In the genomic region with DNA sequence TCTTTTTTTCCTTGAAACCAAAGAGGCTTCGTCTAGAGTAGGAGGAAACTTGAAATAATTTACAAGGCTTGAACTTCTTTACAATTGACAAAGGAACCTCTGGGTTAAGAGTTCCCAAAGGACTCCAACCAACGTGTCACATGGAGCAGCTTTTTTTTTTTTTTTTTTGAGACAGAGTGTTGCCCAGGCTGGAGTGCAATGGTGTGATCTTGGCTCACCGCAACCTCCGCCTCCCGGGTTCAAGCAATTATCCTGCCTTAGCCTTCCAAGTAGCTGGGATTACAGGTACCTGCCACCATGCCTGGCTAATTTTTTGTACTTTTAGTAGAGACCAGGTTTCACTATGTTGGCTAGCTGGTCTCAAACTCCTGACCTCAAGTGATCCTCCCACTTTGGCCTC, we compare ENCODE assay signal across 12 cellular contexts. TPM values are rescaled to one million over a fixed set of nuclear protein-coding genes. Genes with fewer than 3 reads are reported as not detected.
DNase-seq lines count a peak whose midpoint lies in the region; ATAC-seq, FAIRE-seq and TF ChIP-seq lines count a peak whose summit lies in the region.
"Not testable (repeated sequence)": the region's sequence is repeated elsewhere in the genome, so short reads cannot be mapped to it uniquely, and the experiment has no call there.
"Had no signal": no experiment of that assay in that cellular context is flagged by ENCODE, and none has a peak within 500 bp of the region (broad histone marks: within the 10 kb centered on the region; RNA-seq: fewer than 3 reads in every experiment).

No MANE protein-coding gene starts in this region.

- not testable (repeated sequence) for FAIRE-seq in K562 (lab: Jason Lieb, UNC)

- CTCF ChIA-PET in HEK293 (lab: Yijun Ruan, JAX): interaction anchor here (0.7 to 1.5 kb wide), 5 partner anchors 12 to 78 kb away, joined by 3 to 5 read pairs (median 4); no protein-coding TSS in a partner anchor
- CTCF ChIA-PET in K562 (lab: Yijun Ruan, JAX; ENCODE audit: low intra/inter-chr PET ratio): not testable (repeated sequence)

- WGBS in K562 (ENCODE audit: insufficient coverage, low coverage, missing lambda C conversion rate): 5% methylated on average over 5 of the region's 5 CpGs
- 77% methylated on average over 5 of the region's 5 CpGs for WGBS in hepatocyte (ENCODE audit: low lambda C conversion rate, missing lambda C conversion rate)

- H4K20me1 ChIP-seq in BLaER1 treated with 17β-estradiol and CSF1 and Interleukin-3, amounts not matched to agents 10 nM and 100 nM; K562 (replicated peaks; ENCODE audit: control insufficient read depth, insufficient read depth, low read length); hepatocyte (ENCODE audit: insufficient read depth, poor library complexity, severe bottlenecking): not testable (repeated sequence)

- TF ChIP-seq EP300 in K562 (IDR thresholded peaks at IDR 0.05; ENCODE audit: low read length): not testable (repeated sequence)

- peak; percentile 41 for DNase-seq in SK-MEL-5 (ENCODE audit: low read depth, low spot score)
- DNase-seq in K562 (ENCODE audit: extremely low read depth in 1 of 4, low spot score in 3 of 4); hepatocyte (ENCODE audit: low spot score): not testable (repeated sequence)

- peak overlapping the region in 8 of 11 experiments; percentile 32 to 96 (median 60); a peak in 14 of 22 replicates for H3K4me2 ChIP-seq in BLaER1 treated with 17β-estradiol and CSF1 and Interleukin-3, amounts not matched to agents 10 nM and 100 nM
- H3K4me2 ChIP-seq in K562 (ENCODE audit: insufficient read depth, low read length); hepatocyte: not testable (repeated sequence)

- POLR2A ChIA-PET in HEK293 (lab: Yijun Ruan, JAX) (interaction anchor here (0.6 to 1.7 kb wide), 3 partner anchors 24 to 227 kb away, joined by 3 to 7 read pairs (median 4); a partner anchor contains a TSS), K562 (lab: Yijun Ruan, JAX) (interaction anchor here (0.6 to 1.9 kb wide), 4 partner anchors 10 to 47 kb away, joined by 3 to 8 read pairs (median 3); no protein-coding TSS in a partner anchor)

- not testable (repeated sequence) for TF ChIP-seq CTCF in HEK293 (tag by site-specific recombination; IDR thresholded peaks at IDR 0.05); K562 (IDR thresholded peaks at IDR 0.05 in 2 of 3, conservative IDR thresholded peaks at IDR 0.05 in 1 of 3; ENCODE audit: insufficient read depth in 2 of 3, low read depth in 1 of 3, low read length in 3 of 3); hepatocyte (IDR thresholded peaks at IDR 0.05; ENCODE audit: poor library complexity)

- not testable (repeated sequence) for H3K9me2 ChIP-seq in hepatocyte (replicated peaks; ENCODE audit: insufficient read depth)

- TF ChIP-seq POLR2A in K562 (conservative IDR thresholded peaks at IDR 0.05): not testable (repeated sequence)

- not testable (repeated sequence) for ATAC-seq in K562

- peaks cover 36 to 92% (median 84%) of the 10 kb centered on the region in 10 experiments for H3K4me1 ChIP-seq in BLaER1 treated with 17β-estradiol and CSF1 and Interleukin-3, amounts not matched to agents 10 nM and 100 nM
- peaks cover 24% of the 10 kb centered on the region for H3K4me1 ChIP-seq in HEK293 (ENCODE audit: control insufficient read depth, insufficient read depth, low read length)
- peaks cover 0 to 15% of the 10 kb centered on the region in 2 experiments; a peak in 3 of 5 replicates for H3K4me1 ChIP-seq in K562 (replicated peaks in 1 of 2; ENCODE audit: control insufficient read depth in 2 of 2, insufficient read depth in 2 of 2, low read length in 2 of 2)
- peaks cover 25% of the 10 kb centered on the region for H3K4me1 ChIP-seq in hepatocyte (ENCODE audit: insufficient read depth)

- H3K79me2 ChIP-seq in K562 (ENCODE audit: control insufficient read depth, insufficient read depth, low read length); hepatocyte: not testable (repeated sequence)

- not testable (repeated sequence) for BruUV-seq in K562 (replicated peaks; lab: Mats Ljungman, UMichigan)

- H3K27me3 ChIP-seq in BLaER1 treated with 17β-estradiol and CSF1 and Interleukin-3, amounts not matched to agents 10 nM and 100 nM; hepatocyte: not testable (repeated sequence)
- H3K27me3 ChIP-seq in K562 (ENCODE audit: control insufficient read depth in 2 of 2, insufficient read depth in 2 of 2, low read length in 2 of 2): peaks cover 48 to 51% of the 10 kb centered on the region in 2 experiments

- not testable (repeated sequence) for H3K9ac ChIP-seq in BLaER1 treated with 17β-estradiol and CSF1 and Interleukin-3, amounts not matched to agents 10 nM and 100 nM; K562 (ENCODE audit: insufficient read depth in 1 of 2, low read depth in 2 of 2, low read length in 2 of 2)

- H3K27ac ChIP-seq in BLaER1 treated with 17β-estradiol and CSF1 and Interleukin-3, amounts not matched to agents 10 nM and 100 nM; HEK293 (ENCODE audit: extremely low read depth, low read depth, low read length); K562 (ENCODE audit: extremely low read depth, low read depth, low read length): not testable (repeated sequence)
- H3K27ac ChIP-seq in hepatocyte: peak overlapping the region; percentile 36

- not testable (repeated sequence) for H3K9me1 ChIP-seq in K562 (ENCODE audit: control insufficient read depth, insufficient read depth, low read length)

- not testable (repeated sequence) for H3K36me3 ChIP-seq in BLaER1 treated with 17β-estradiol and CSF1 and Interleukin-3, amounts not matched to agents 10 nM and 100 nM; HEK293 (ENCODE audit: control insufficient read depth in 2 of 2, insufficient read depth in 1 of 2, low read length in 2 of 2); K562 (ENCODE audit: control insufficient read depth, insufficient read depth, low read length); hepatocyte (replicated peaks; ENCODE audit: insufficient read depth, low read depth)

- intact Hi-C loops in K562 (cut with micrococcal nuclease): not testable (repeated sequence)

- in situ Hi-C loops in SK-MEL-5 (cut with HindIII; ENCODE audit: low pct_unique_long_range_greater_than_20kb, low sequenced_read_pairs); K562 (cut with MboI): not testable (repeated sequence)

- H2AFZ ChIP-seq in K562 (ENCODE audit: low read depth, low read length); hepatocyte: not testable (repeated sequence)

- not testable (repeated sequence) for H3K4me3 ChIP-seq in BLaER1 treated with 17β-estradiol and CSF1 and Interleukin-3, amounts not matched to agents 10 nM and 100 nM; HEK293 (ENCODE audit: low read depth, low read length); K562; hepatocyte

- H3K9me3 ChIP-seq in BLaER1 treated with 17β-estradiol and CSF1 and Interleukin-3, amounts not matched to agents 10 nM and 100 nM (replicated peaks in 1 of 11); HEK293 (ENCODE audit: control insufficient read depth, insufficient read depth, low read depth, low read length); K562 (replicated peaks; ENCODE audit: control insufficient read depth, insufficient read depth, low read depth, low read length); hepatocyte (ENCODE audit: low read depth): not testable (repeated sequence)

- not testable (repeated sequence) for TF ChIP-seq RAD21 in K562 (CRISPR knock-in tag; conservative IDR thresholded peaks at IDR 0.05 in 1 of 2, IDR thresholded peaks at IDR 0.05 in 1 of 2)

RNA-seq across cellular contexts. Expression of a gene that starts 24.0 kb away (rescaled TPM):
- 65.0 and 68.0 TPM in 2 replicates for total RNA-seq in SK-MEL-5 (2014; rRNA removed; shearing (Covaris generic))
- polyA plus RNA-seq in SK-MEL-5 (2015; cell fraction: cytosol; rRNA removed): 182 and 191 TPM in 2 replicates
- 45.7 and 54.2 TPM in 2 replicates for polyA plus RNA-seq in SK-MEL-5 (2015; cell fraction: nucleus; rRNA removed)
- total RNA-seq in K562 (2011; cell fraction: chromatin; rRNA removed; ENCODE audit: low replicate concordance): 2.3 and 8.5 TPM in 2 replicates
- total RNA-seq in K562 (2011; cell fraction: nucleolus; rRNA removed): 6.4 and 8.2 TPM in 2 replicates
- total RNA-seq in K562 (2011; cell fraction: nucleoplasm; rRNA removed): 5.9 and 9.0 TPM in 2 replicates
- total RNA-seq in K562 (2014; rRNA removed) (5.1 and 5.6 TPM in 2 replicates), K562 (2014; rRNA removed; fragmentation: Illumina TruSeq; extraction: Trizol) (2.5 and 3.3 TPM in 2 replicates), K562 (2015; rRNA removed; fragmentation: Illumina TruSeq; extraction: Trizol) (2.1 TPM in 2 replicates), K562 (2021) (7.3 and 8.1 TPM in 2 replicates), hepatocyte (246 TPM in 2 replicates)
- polyA plus RNA-seq in K562 (2011; rRNA removed) (7.6 and 9.2 TPM in 2 replicates), K562 (2014; fragmentation: Illumina TruSeq; extraction: Trizol) (5.8 and 7.7 TPM in 2 replicates), K562 (2014; fragmentation: Nextera tagmentation; extraction: Ambion mirVana) (under 1 TPM; 0.25 to 0.49 TPM), K562 (2014; rRNA removed) (5.9 and 7.0 TPM in 2 replicates), hepatocyte (318 and 344 TPM in 2 replicates)
- polyA plus RNA-seq in K562 (2011; cell fraction: cytosol; rRNA removed): 10.9 and 18.9 TPM in 2 replicates
- polyA plus RNA-seq in K562 (2011; cell fraction: nucleus; rRNA removed): 9.1 and 12.7 TPM in 2 replicates
- 8.9 and 18.7 TPM in 2 replicates for polyA plus RNA-seq in K562 (2012)
- polyA minus RNA-seq in K562 (2011; rRNA and poly(A)+ RNA removed): 2.5 and 3.7 TPM in 2 replicates
- polyA minus RNA-seq in K562 (2011; cell fraction: cytosol; rRNA and poly(A)+ RNA removed): 3.7 and 5.2 TPM in 2 replicates
- 3.1 and 4.0 TPM in 2 replicates for polyA minus RNA-seq in K562 (2011; cell fraction: nucleus; rRNA and poly(A)+ RNA removed)

RNA-seq across cellular contexts. Expression of a gene that starts 43.2 kb away (rescaled TPM):
- not detected in 2 replicates for total RNA-seq in SK-MEL-5 (2014; rRNA removed; shearing (Covaris generic))
- polyA plus RNA-seq in SK-MEL-5 (2015; cell fraction: cytosol; rRNA removed): not detected in 2 replicates
- 0.11 TPM in 1 of 2 replicates, not detected in the other for polyA plus RNA-seq in SK-MEL-5 (2015; cell fraction: nucleus; rRNA removed)
- not detected in 2 replicates for total RNA-seq in K562 (2011; cell fraction: chromatin; rRNA removed; ENCODE audit: low replicate concordance)
- 0.17 TPM in 1 of 2 replicates, not detected in the other for total RNA-seq in K562 (2011; cell fraction: nucleolus; rRNA removed)
- not detected in 2 replicates for total RNA-seq in K562 (2011; cell fraction: nucleoplasm; rRNA removed)
- total RNA-seq in K562 (2014; rRNA removed): not detected in 2 replicates
- not detected in 2 replicates for total RNA-seq in K562 (2014; rRNA removed; fragmentation: Illumina TruSeq; extraction: Trizol)
- not detected in 2 replicates for total RNA-seq in K562 (2015; rRNA removed; fragmentation: Illumina TruSeq; extraction: Trizol)
- not detected in 2 replicates for total RNA-seq in K562 (2021)
- not detected in 2 replicates for polyA plus RNA-seq in K562 (2011; rRNA removed)
- not detected in 2 replicates for polyA plus RNA-seq in K562 (2011; cell fraction: cytosol; rRNA removed)
- polyA plus RNA-seq in K562 (2011; cell fraction: nucleus; rRNA removed): not detected in 2 replicates
- polyA plus RNA-seq in K562 (2012): 0.10 TPM in 1 of 2 replicates, not detected in the other
- polyA plus RNA-seq in K562 (2014; fragmentation: Illumina TruSeq; extraction: Trizol): not detected in 2 replicates
- polyA plus RNA-seq in K562 (2014; fragmentation: Nextera tagmentation; extraction: Ambion mirVana): not detected
- not detected in 2 replicates for polyA plus RNA-seq in K562 (2014; rRNA removed)
- polyA minus RNA-seq in K562 (2011; rRNA and poly(A)+ RNA removed): not detected in 2 replicates
- polyA minus RNA-seq in K562 (2011; cell fraction: cytosol; rRNA and poly(A)+ RNA removed): not detected in 2 replicates
- not detected in 2 replicates for polyA minus RNA-seq in K562 (2011; cell fraction: nucleus; rRNA and poly(A)+ RNA removed)
- not detected in 2 replicates for total RNA-seq in hepatocyte
- polyA plus RNA-seq in hepatocyte: not detected in 2 replicates
- total RNA-seq: A673; Caco-2; Calu3; CD4-positive, alpha-beta memory T cell; CD8-positive, alpha-beta memory T cell had no signal
- polyA plus RNA-seq: AG04450; CD4-positive, alpha-beta memory T cell; CD4-positive, CD25-positive, alpha-beta regulatory T cell; CD8-positive, alpha-beta memory T cell had no signal
